ENCODE assay signal across 27 cellular contexts in the genomic region with DNA sequence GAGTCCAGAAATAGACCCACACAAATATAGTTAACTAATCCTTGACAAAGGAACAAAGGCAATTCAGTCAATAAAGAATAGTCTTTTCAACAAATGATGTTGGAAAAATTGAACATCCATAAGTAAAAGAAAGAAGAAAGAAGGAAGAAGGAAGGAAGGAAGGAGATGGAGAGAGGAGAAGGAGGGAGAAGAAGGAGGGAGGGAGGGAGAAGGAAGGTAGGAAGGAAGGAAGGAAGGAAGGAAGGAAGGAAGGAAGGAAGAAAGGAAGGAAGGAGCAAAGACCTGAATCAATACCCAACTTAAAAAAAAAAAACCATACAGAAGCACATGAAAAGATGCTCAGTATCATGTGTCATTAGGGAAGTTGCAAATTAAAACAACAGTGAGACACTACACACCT.
"Had no signal": no experiment of that assay in that cellular context is flagged by ENCODE, and none has a peak within 500 bp of the region (broad histone marks: within the 10 kb centered on the region; RNA-seq: fewer than 3 reads in every experiment).

No MANE protein-coding gene starts in this region.

- H3K36me3 ChIP-seq: stomach, suprapubic skin, thoracic aorta, thyroid gland, tibial artery, tibial nerve, transverse colon, upper lobe of left lung, upper lobe of right lung, uterus, vagina had no signal

- DNase-seq: stimulated activated CD4-positive, alpha-beta T cell treated with anti-CD3 and anti-CD28 coated beads, Interleukin-2, amount 100 ng/mL, for 48 hours; stimulated activated CD4-positive, alpha-beta T cell treated with anti-CD3 and anti-CD28 coated beads, Interleukin-4, amount 100 ng/mL, for 1 hour; stimulated activated CD4-positive, alpha-beta T cell treated with anti-CD3 and anti-CD28 coated beads, Interleukin-4, amount 100 ng/mL, for 24 hours; stimulated activated CD4-positive, alpha-beta T cell treated with anti-CD3 and anti-CD28 coated beads, Interleukin-4, amount 100 ng/mL, for 4 hours; stimulated activated CD8-positive, alpha-beta memory T cell treated with anti-CD3 and anti-CD28 coated beads, Interleukin-4, amount 100 ng/mL, for 48 hours; stimulated activated naive B cell treated with anti-CD40 and anti-IgM and Interleukin-4, amounts not matched to agents 10 μg/mL and 1 μg/mL and 100 μg/mL, for 72 hours; stimulated activated naive CD4-positive, alpha-beta T cell; stimulated activated naive CD4-positive, alpha-beta T cell treated with Interleukin-2 at 50 U/mL for 16 hours; stimulated activated naive CD8-positive, alpha-beta T cell treated with anti-CD3 and anti-CD28 coated beads, Interleukin-15, amount 100 ng/mL, for 72 hours; stimulated activated naive CD8-positive, alpha-beta T cell treated with anti-CD3 and anti-CD28 coated beads, Interleukin-15, Interleukin-2, amounts not matched to agents 100 U/mL and 50 U/mL, for 24 hours; stomach; substantia nigra; testis; thyroid gland; tibial artery; transverse colon; trophoblast cell; upper lobe of right lung; uterus had no signal

- H3K4me3 ChIP-seq: stomach, suprapubic skin, testis, thoracic aorta, thyroid gland, tibial artery, tibial nerve, transverse colon, upper lobe of left lung, upper lobe of right lung, uterus, vagina had no signal

- H3K27me3 ChIP-seq: testis, thyroid gland, tibial artery, tibial nerve, upper lobe of left lung, upper lobe of right lung, uterus, vagina had no signal

- ATAC-seq: stimulated activated effector memory CD8-positive, alpha-beta T cell treated with anti-CD3 and anti-CD28 coated beads, Interleukin-12 subunit alpha, Interleukin-12 subunit beta, amount 100 ng/mL, for 72 hours; stimulated activated memory B cell treated with anti-CD40 and anti-IgM and Interleukin-4, amounts not matched to agents 10 μg/mL and 1 μg/mL and 100 μg/mL, for 72 hours; stimulated activated naive B cell treated with anti-CD40 and anti-IgM and Interleukin-4, amounts not matched to agents 10 μg/mL and 1 μg/mL and 100 μg/mL, for 72 hours; stimulated activated naive CD8-positive, alpha-beta T cell treated with anti-CD3 and anti-CD28 coated beads, Interleukin-15, amount 100 ng/mL, for 72 hours; stimulated activated naive CD8-positive, alpha-beta T cell treated with anti-CD3 and anti-CD28 coated beads, Interleukin-15, Interleukin-2, amounts not matched to agents 100 U/mL and 50 U/mL, for 24 hours; upper lobe of right lung had no signal

- H3K4me1 ChIP-seq: stomach, testis, thyroid gland, transverse colon, upper lobe of left lung, upper lobe of right lung, vagina had no signal

- FAIRE-seq: urothelium cell line had no signal

- H3K9me3 ChIP-seq: stomach, suprapubic skin, testis, thoracic aorta, thyroid gland, tibial artery, tibial nerve, transverse colon, upper lobe of left lung, upper lobe of right lung, uterus, vagina had no signal

- H3K27ac ChIP-seq: stomach, suprapubic skin, testis, thoracic aorta, thyroid gland, tibial artery, tibial nerve, transverse colon, upper lobe of left lung, upper lobe of right lung, uterus, vagina had no signal
